1 cellular context compared by ENCODE assay signal in the genomic region with DNA sequence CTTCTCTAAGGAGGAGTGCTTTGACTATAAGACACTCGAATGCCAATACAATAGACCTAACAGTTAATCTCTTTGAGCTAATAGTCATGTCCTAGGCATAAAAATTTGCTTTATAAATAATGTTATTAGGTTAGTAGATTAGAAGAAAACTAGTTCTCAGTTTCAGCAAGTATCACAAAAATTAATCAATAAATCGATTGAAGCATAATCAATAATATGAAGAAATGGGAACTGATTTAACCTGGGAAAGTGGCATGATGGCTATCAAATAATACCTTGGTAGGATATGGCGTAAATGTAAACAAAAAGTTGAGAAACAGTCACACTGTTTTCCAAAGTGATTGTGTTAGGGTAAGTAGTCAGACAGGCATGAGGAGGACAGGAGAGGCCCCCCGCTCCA.
TF ChIP-seq lines count a peak whose summit lies in the region.

No MANE protein-coding gene starts in this region.

TF ChIP-seq in K562, 482 proteins besides CTCF, POLR2A, EP300 and RAD21 (continued from another document):
- TF ChIP-seq, protein P1, sequence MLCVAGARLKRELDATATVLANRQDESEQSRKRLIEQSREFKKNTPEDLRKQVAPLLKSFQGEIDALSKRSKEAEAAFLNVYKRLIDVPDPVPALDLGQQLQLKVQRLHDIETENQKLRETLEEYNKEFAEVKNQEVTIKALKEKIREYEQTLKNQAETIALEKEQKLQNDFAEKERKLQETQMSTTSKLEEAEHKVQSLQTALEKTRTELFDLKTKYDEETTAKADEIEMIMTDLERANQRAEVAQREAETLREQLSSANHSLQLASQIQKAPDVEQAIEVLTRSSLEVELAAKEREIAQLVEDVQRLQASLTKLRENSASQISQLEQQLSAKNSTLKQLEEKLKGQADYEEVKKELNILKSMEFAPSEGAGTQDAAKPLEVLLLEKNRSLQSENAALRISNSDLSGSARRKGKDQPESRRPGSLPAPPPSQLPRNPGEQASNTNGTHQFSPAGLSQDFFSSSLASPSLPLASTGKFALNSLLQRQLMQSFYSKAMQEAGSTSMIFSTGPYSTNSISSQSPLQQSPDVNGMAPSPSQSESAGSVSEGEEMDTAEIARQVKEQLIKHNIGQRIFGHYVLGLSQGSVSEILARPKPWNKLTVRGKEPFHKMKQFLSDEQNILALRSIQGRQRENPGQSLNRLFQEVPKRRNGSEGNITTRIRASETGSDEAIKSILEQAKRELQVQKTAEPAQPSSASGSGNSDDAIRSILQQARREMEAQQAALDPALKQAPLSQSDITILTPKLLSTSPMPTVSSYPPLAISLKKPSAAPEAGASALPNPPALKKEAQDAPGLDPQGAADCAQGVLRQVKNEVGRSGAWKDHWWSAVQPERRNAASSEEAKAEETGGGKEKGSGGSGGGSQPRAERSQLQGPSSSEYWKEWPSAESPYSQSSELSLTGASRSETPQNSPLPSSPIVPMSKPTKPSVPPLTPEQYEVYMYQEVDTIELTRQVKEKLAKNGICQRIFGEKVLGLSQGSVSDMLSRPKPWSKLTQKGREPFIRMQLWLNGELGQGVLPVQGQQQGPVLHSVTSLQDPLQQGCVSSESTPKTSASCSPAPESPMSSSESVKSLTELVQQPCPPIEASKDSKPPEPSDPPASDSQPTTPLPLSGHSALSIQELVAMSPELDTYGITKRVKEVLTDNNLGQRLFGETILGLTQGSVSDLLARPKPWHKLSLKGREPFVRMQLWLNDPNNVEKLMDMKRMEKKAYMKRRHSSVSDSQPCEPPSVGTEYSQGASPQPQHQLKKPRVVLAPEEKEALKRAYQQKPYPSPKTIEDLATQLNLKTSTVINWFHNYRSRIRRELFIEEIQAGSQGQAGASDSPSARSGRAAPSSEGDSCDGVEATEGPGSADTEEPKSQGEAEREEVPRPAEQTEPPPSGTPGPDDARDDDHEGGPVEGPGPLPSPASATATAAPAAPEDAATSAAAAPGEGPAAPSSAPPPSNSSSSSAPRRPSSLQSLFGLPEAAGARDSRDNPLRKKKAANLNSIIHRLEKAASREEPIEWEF (CRISPR knock-in tag; IDR thresholded peaks at IDR 0.05) = peak; percentile 69; the same call in 1 of the 2 replicates
TF ChIP-seq in K562: peak in this region for 1.
